ENCODE assay signal across 27 cellular contexts in the genomic region with DNA sequence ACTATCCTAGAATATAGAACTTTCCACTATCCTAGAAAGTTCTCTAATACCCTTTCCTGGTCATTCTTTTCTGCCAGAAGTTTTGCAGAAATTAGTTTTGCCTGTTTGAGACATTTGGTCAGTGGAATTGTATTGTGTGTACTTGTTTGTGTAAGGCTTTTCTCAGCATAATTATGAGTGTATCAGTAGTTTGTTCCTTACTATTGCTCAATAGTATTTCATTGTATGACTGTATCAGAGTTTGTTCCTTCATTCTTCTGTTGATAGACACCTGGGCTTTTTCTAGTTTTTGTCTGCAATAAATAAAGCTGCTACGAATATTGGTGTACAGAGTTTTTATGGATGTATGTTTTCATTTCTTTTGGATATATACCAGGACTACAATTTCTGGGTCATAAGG.
"Had no signal": no experiment of that assay in that cellular context is flagged by ENCODE, and none has a peak within 500 bp of the region (broad histone marks: within the 10 kb centered on the region; RNA-seq: fewer than 3 reads in every experiment).

No MANE protein-coding gene starts in this region.

- ATAC-seq: activated T-cell treated with anti-CD3 and anti-CD28 coated beads, Interleukin-2, amount 50 U/mL, for 4 hours had no signal

- H3K27me3 Mint-ChIP-seq: activated CD4-positive, alpha-beta memory T cell treated with anti-CD3 and anti-CD28 coated beads for 36 hours; activated CD4-positive, alpha-beta T cell treated with anti-CD3 and anti-CD28 coated beads, Interleukin-2, amount 10 ng/mL, durations not matched to agents 7 days and 5 days; activated naive CD8-positive, alpha-beta T cell treated with anti-CD3 and anti-CD28 coated beads, Interleukin-2, amount 10 ng/mL, durations not matched to agents 7 days and 5 days had no signal

- H3K36me3 ChIP-seq: breast epithelium had no signal

- H3K27ac ChIP-seq: adrenal gland, breast epithelium, Peyer's patch, RWPE1, SJCRH30, VCaP had no signal

- H3K4me1 ChIP-seq: adrenal gland, breast epithelium, Peyer's patch, SJCRH30 had no signal

- H3K27me3 ChIP-seq: adrenal gland, breast epithelium, Peyer's patch, SJCRH30 had no signal

- H3K4me3 ChIP-seq: adrenal gland, breast epithelium, Peyer's patch, SJCRH30 had no signal

- H3K4me2 ChIP-seq: SK-N-SH had no signal

- DNase-seq: activated CD4-positive, alpha-beta memory T cell treated with anti-CD3 and anti-CD28 coated beads for 36 hours; activated CD4-positive, alpha-beta T cell treated with anti-CD3 and anti-CD28 coated beads, Interleukin-2, amount 10 ng/mL, durations not matched to agents 7 days and 5 days; activated CD4-positive, CD25-positive, alpha-beta regulatory T cell; activated CD8-positive, alpha-beta memory T cell treated with anti-CD3 and anti-CD28 coated beads for 24 hours; activated gamma-delta T cell; activated naive CD4-positive, alpha-beta T cell treated with anti-CD3 and anti-CD28 coated beads for 36 hours; activated naive CD8-positive, alpha-beta T cell treated with anti-CD3 and anti-CD28 coated beads, Interleukin-2, amount 10 ng/mL, durations not matched to agents 7 days and 5 days; activated T-cell treated with anti-CD3 and anti-CD28 coated beads, Interleukin-2, amount 50 U/mL, for 4 hours; adrenal gland; aorta; central memory CD4-positive, alpha-beta T cell; Kasumi-1; NCI-H1105; NCI-H1436; NCI-H1694 treated with DMSO at 0.1 percent for 48 hours; NCI-H2029 treated with DMSO at 0.1 percent for 48 hours; NCI-H510A treated with DMSO at 0.1 percent for 48 hours; NCI-H69; NK-92 treated with Interleukin-12 subunit alpha and Interleukin-12 subunit beta, amount 100 ng/mL, for 24 hours; Peyer's patch; Right ventricle myocardium superior; SJCRH30; SK-N-SH; T-helper 1 cell had no signal

- H3K4me3 Mint-ChIP-seq: activated CD4-positive, alpha-beta memory T cell treated with anti-CD3 and anti-CD28 coated beads for 36 hours; activated CD4-positive, alpha-beta T cell treated with anti-CD3 and anti-CD28 coated beads, Interleukin-2, amount 10 ng/mL, durations not matched to agents 7 days and 5 days; activated naive CD4-positive, alpha-beta T cell treated with anti-CD3 and anti-CD28 coated beads for 36 hours; activated naive CD8-positive, alpha-beta T cell treated with anti-CD3 and anti-CD28 coated beads, Interleukin-2, amount 10 ng/mL, durations not matched to agents 7 days and 5 days; activated T-cell treated with anti-CD3 and anti-CD28 coated beads, Interleukin-2, amount 50 U/mL, for 4 hours had no signal

- H3K9me3 ChIP-seq: adrenal gland, SK-N-SH had no signal

- H3K27ac Mint-ChIP-seq: activated CD4-positive, alpha-beta memory T cell treated with anti-CD3 and anti-CD28 coated beads for 36 hours; activated CD4-positive, alpha-beta T cell treated with anti-CD3 and anti-CD28 coated beads, Interleukin-2, amount 10 ng/mL, durations not matched to agents 7 days and 5 days; activated naive CD4-positive, alpha-beta T cell treated with anti-CD3 and anti-CD28 coated beads for 36 hours; activated naive CD8-positive, alpha-beta T cell treated with anti-CD3 and anti-CD28 coated beads, Interleukin-2, amount 10 ng/mL, durations not matched to agents 7 days and 5 days had no signal

- H3K9ac ChIP-seq: SK-N-SH had no signal
